ENCODE assay signal across 1 cellular context in the genomic region with DNA sequence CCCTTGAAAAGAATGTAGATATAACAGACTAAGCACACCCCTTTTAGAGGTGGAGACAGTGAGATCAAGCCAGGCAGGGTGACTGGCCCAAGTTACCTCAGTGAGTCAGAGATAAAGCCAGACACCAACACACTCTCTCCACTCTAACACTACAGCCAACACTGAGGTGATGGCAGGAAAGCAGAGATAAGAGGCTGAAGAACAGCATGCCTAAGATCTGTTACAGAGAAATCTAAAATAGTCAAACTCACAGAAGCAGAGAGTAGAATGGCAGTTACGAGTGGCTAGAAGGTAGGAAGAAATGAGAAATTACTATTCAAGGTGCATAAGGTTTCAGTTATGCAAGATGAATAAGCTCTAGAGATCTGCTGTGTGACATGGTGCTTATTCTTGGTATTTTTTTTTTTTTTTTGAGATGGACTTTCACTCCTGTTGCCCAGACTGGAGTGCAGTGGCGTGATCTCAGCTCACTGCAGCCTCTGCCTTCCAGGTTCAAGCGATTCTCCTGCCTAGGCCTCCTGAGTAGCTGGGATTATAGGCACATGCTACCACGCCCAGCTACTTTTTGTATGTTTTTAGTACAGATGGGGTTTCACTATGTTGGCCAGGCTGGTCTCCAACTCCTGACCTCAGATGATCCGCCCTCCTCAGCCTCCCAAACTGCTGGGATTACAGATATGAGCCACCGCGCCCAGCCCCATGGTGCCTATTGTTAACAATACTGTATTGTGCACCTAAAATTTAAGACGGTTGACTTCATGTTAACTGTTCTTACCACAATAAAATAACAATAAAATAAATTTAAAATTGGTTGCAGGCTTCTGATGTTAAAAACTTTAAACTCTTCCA.
TF ChIP-seq lines count a peak whose summit lies in the region.

No MANE protein-coding gene starts in this region.

TF ChIP-seq in SK-N-SH, 30 proteins besides CTCF, POLR2A, EP300 and RAD21:
- TF ChIP-seq, protein P1, sequence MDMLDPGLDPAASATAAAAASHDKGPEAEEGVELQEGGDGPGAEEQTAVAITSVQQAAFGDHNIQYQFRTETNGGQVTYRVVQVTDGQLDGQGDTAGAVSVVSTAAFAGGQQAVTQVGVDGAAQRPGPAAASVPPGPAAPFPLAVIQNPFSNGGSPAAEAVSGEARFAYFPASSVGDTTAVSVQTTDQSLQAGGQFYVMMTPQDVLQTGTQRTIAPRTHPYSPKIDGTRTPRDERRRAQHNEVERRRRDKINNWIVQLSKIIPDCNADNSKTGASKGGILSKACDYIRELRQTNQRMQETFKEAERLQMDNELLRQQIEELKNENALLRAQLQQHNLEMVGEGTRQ (IDR thresholded peaks at IDR 0.05; ENCODE audit: borderline replicate concordance, low read depth, low read length): no peak
- TF ChIP-seq NRF1 (IDR thresholded peaks at IDR 0.05; ENCODE audit: low read depth, low read length) (no peak), TEAD4 (IDR thresholded peaks at IDR 0.05; ENCODE audit: borderline replicate concordance, insufficient read depth) (no peak), GABPA (IDR thresholded peaks at IDR 0.05; ENCODE audit: low read depth) (no peak), TAF1 (IDR thresholded peaks at IDR 0.05; ENCODE audit: borderline replicate concordance, low read depth, low read length) (no peak), FOXM1 (IDR thresholded peaks at IDR 0.05; ENCODE audit: low read depth) (no peak), FOXJ3 (CRISPR knock-in tag; IDR thresholded peaks at IDR 0.05) (peak; percentile 64; the same call in 1 of the 2 replicates), USF1 (IDR thresholded peaks at IDR 0.05; ENCODE audit: borderline replicate concordance, low read depth) (no peak), ZBTB33 (IDR thresholded peaks at IDR 0.05; ENCODE audit: borderline replicate concordance, low read depth) (no peak), POLR2AphosphoS5 (IDR thresholded peaks at IDR 0.05; ENCODE audit: low read depth, low read length) (no peak), MXI1 (IDR thresholded peaks at IDR 0.05; ENCODE audit: low read depth, low read length) (no peak), GATA2 (CRISPR knock-in tag; IDR thresholded peaks at IDR 0.05) (peak; percentile 75; the same call in 1 of the 2 replicates), RCOR1 (IDR thresholded peaks at IDR 0.05; ENCODE audit: low read length) (peak; percentile 28; the same call in 1 of the 2 replicates), SMC3 (IDR thresholded peaks at IDR 0.05; ENCODE audit: low read depth, low read length) (no peak)
- TF ChIP-seq, protein P2, sequence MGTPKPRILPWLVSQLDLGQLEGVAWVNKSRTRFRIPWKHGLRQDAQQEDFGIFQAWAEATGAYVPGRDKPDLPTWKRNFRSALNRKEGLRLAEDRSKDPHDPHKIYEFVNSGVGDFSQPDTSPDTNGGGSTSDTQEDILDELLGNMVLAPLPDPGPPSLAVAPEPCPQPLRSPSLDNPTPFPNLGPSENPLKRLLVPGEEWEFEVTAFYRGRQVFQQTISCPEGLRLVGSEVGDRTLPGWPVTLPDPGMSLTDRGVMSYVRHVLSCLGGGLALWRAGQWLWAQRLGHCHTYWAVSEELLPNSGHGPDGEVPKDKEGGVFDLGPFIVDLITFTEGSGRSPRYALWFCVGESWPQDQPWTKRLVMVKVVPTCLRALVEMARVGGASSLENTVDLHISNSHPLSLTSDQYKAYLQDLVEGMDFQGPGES (IDR thresholded peaks at IDR 0.05; ENCODE audit: low read depth, low read length): no peak
- TF ChIP-seq, protein P3, sequence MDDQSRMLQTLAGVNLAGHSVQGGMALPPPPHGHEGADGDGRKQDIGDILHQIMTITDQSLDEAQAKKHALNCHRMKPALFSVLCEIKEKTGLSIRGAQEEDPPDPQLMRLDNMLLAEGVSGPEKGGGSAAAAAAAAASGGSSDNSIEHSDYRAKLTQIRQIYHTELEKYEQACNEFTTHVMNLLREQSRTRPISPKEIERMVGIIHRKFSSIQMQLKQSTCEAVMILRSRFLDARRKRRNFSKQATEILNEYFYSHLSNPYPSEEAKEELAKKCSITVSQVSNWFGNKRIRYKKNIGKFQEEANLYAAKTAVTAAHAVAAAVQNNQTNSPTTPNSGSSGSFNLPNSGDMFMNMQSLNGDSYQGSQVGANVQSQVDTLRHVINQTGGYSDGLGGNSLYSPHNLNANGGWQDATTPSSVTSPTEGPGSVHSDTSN (IDR thresholded peaks at IDR 0.05): no peak
